In genomic region chr2:186060744-186061143, GRCh38 we compare ENCODE assay signal across 25 cellular contexts.
"Had no signal": no experiment of that assay in that cellular context is flagged by ENCODE, and none has a peak within 500 bp of the region (broad histone marks: within the 10 kb centered on the region; RNA-seq: fewer than 3 reads in every experiment).

No MANE protein-coding gene starts in this region.

- H3K36me3 ChIP-seq: neural progenitor cell, transverse colon had no signal

- H3K27ac ChIP-seq: coronary artery, dorsolateral prefrontal cortex, neural progenitor cell, transverse colon had no signal

- H3K27me3 ChIP-seq: dorsolateral prefrontal cortex, neural progenitor cell, transverse colon had no signal

- DNase-seq: activated CD4-positive, alpha-beta memory T cell treated with anti-CD3 and anti-CD28 coated beads, Interleukin-2, amount 10 ng/mL, durations not matched to agents 7 days and 5 days; activated CD4-positive, alpha-beta T cell treated with anti-CD3 and anti-CD28 coated beads, Interleukin-2, amount 10 ng/mL, durations not matched to agents 7 days and 5 days; activated CD4-positive, CD25-positive, alpha-beta regulatory T cell treated with anti-CD3 and anti-CD28 coated beads, Interleukin-2, amount 50 U/mL, for 72 hours; activated CD8-positive, alpha-beta memory T cell treated with anti-CD3 and anti-CD28 coated beads, Interleukin-2, amount 50 U/mL, for 48 hours; activated naive CD4-positive, alpha-beta T cell; activated T-cell treated with anti-CD3 and anti-CD28 coated beads, Interleukin-2, amount 50 U/mL, for 4 hours; anterior cingulate cortex; dorsolateral prefrontal cortex; effector memory CD4-positive, alpha-beta T cell; erythroblast; head of caudate nucleus; hippocampal formation; kidney; left colon; naive thymus-derived CD4-positive, alpha-beta T cell; occipital lobe; right cardiac atrium; stimulated activated CD4-positive, alpha-beta T cell treated with anti-CD3 and anti-CD28 coated beads, Interleukin-2, amount 100 ng/mL, for 48 hours; stimulated activated naive CD4-positive, alpha-beta T cell treated with Interleukin-2 at 50 U/mL for 16 hours; T-helper 17 cell; T1000; transverse colon had no signal

- H3K9me3 ChIP-seq: transverse colon had no signal

- FAIRE-seq: kidney, urothelium cell line had no signal

- ATAC-seq: activated T-cell treated with anti-CD3 and anti-CD28 coated beads, Interleukin-2, amount 50 U/mL, for 4 hours; left colon; naive thymus-derived CD4-positive, alpha-beta T cell; right cardiac atrium; T-helper 17 cell had no signal

- H3K4me3 ChIP-seq: coronary artery, dorsolateral prefrontal cortex, neural progenitor cell, transverse colon had no signal
